8 cellular contexts compared by ENCODE assay signal in the genomic region with DNA sequence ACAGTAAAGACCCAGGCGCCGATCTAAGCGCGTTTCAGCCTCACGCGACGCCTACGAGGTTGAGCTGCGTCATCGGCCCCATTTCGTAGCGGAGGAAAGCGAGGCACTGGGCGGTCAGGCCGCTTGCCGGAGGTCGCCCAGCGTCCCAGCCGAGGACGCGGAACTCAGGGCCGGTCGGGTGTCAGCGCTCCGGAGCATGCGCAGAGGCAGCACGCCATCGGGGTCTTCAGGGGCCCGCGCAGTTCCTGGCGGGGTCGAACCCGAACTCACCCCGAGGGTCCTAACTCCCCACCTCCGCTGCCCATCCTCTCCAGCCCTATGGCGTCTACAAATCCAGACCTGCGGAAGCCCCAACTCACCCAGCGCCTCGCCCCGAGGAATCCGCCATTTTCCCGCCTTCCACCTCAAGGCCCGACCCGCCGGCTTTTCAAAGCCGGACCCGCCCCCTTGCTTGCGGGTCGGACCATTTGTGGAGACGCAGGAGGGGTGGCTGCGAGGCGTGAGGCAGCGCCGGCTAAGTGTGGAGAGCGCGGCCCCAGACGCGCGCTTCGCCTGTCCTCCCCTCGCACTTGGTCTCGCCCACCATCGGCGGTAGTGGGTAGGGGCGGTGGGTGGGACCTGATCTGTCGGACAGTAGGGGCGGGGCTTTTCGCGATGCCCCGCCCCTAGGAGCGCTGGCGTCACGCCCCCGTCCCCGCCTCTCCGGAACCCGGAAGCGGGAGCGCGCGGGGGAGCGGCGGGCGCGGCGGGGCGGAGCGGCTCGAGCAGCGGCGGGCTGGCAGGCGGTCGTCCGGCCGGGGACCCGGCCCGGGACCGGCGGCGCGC. TPM values are rescaled to one million over a fixed set of nuclear protein-coding genes. Genes with fewer than 3 reads are reported as not detected.
A peak's percentile ranks its signal among the peaks of the same experiment; 100 is the strongest.
DNase-seq lines count a peak whose midpoint lies in the region; ATAC-seq and TF ChIP-seq lines count a peak whose summit lies in the region.

A gene with protein sequence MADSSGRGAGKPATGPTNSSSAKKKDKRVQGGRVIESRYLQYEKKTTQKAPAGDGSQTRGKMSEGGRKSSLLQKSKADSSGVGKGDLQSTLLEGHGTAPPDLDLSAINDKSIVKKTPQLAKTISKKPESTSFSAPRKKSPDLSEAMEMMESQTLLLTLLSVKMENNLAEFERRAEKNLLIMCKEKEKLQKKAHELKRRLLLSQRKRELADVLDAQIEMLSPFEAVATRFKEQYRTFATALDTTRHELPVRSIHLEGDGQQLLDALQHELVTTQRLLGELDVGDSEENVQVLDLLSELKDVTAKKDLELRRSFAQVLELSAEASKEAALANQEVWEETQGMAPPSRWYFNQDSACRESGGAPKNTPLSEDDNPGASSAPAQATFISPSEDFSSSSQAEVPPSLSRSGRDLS (minus strand): TSS at position 418 of the 825 bp plus-strand sequence. CDS start 30 bp downstream, at position 388.
A gene with protein sequence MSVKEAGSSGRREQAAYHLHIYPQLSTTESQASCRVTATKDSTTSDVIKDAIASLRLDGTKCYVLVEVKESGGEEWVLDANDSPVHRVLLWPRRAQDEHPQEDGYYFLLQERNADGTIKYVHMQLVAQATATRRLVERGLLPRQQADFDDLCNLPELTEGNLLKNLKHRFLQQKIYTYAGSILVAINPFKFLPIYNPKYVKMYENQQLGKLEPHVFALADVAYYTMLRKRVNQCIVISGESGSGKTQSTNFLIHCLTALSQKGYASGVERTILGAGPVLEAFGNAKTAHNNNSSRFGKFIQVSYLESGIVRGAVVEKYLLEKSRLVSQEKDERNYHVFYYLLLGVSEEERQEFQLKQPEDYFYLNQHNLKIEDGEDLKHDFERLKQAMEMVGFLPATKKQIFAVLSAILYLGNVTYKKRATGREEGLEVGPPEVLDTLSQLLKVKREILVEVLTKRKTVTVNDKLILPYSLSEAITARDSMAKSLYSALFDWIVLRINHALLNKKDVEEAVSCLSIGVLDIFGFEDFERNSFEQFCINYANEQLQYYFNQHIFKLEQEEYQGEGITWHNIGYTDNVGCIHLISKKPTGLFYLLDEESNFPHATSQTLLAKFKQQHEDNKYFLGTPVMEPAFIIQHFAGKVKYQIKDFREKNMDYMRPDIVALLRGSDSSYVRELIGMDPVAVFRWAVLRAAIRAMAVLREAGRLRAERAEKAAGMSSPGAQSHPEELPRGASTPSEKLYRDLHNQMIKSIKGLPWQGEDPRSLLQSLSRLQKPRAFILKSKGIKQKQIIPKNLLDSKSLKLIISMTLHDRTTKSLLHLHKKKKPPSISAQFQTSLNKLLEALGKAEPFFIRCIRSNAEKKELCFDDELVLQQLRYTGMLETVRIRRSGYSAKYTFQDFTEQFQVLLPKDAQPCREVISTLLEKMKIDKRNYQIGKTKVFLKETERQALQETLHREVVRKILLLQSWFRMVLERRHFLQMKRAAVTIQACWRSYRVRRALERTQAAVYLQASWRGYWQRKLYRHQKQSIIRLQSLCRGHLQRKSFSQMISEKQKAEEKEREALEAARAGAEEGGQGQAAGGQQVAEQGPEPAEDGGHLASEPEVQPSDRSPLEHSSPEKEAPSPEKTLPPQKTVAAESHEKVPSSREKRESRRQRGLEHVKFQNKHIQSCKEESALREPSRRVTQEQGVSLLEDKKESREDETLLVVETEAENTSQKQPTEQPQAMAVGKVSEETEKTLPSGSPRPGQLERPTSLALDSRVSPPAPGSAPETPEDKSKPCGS (N-terminal part only) (plus strand): TSS at position 743 of the 825 bp plus-strand sequence. CDS start 25,941 bp downstream, outside the sequence.

- H3K4me3 ChIP-seq in BE2C (ENCODE audit: low read depth, low read length) (peak within 1 kb of the TSS; percentile 83), choroid plexus epithelial cell (ENCODE audit: low read depth, low read length) (peak within 1 kb of the TSS; percentile 94), kidney epithelial cell (ENCODE audit: low read depth, low read length) (peak within 1 kb of the TSS; percentile 97)

- DNase-seq in BE2C (peak; percentile 100), GM19240 (ENCODE audit: insufficient read length, low spot score) (peak; percentile 85), NCI-H524 treated with DMSO at 0.1 percent for 48 hours (lab: John Stamatoyannopoulos, UW) (peak; percentile 95), choroid plexus epithelial cell (ENCODE audit: low read depth) (peak; percentile 100), kidney epithelial cell (ENCODE audit: low read depth) (peak; percentile 92)
- peak; percentile 100 for DNase-seq in activated CD4-positive, alpha-beta T cell treated with anti-CD3 and anti-CD28 coated beads for 36 hours
- DNase-seq in stimulated activated CD4-positive, alpha-beta T cell treated with anti-CD3 and anti-CD28 coated beads, Interleukin-15, amount 100 ng/mL, for 24 hours: peak; percentile 99

- peaks cover 32% of the 10 kb centered on the region for H3K36me3 Mint-ChIP-seq in activated CD4-positive, alpha-beta T cell treated with anti-CD3 and anti-CD28 coated beads for 36 hours (ENCODE audit: low read depth)

- CTCF ChIA-PET in activated CD4-positive, alpha-beta T cell treated with anti-CD3 and anti-CD28 coated beads for 36 hours (lab: Charles Lee): no interaction called here

- no peaks in the 10 kb centered on the region for H3K27me3 Mint-ChIP-seq in activated CD4-positive, alpha-beta T cell treated with anti-CD3 and anti-CD28 coated beads for 36 hours

- peaks cover 56% of the 10 kb centered on the region for H3K4me1 Mint-ChIP-seq in activated CD4-positive, alpha-beta T cell treated with anti-CD3 and anti-CD28 coated beads for 36 hours

- H3K4me1 ChIP-seq in BE2C: no peaks in the 10 kb centered on the region; the same call in 1 of the 2 replicates

- no peaks in the 10 kb centered on the region for H3K27me3 ChIP-seq in BE2C
- H3K27me3 ChIP-seq in kidney epithelial cell (ENCODE audit: control insufficient read depth, insufficient read depth, low read length): no peaks in the 10 kb centered on the region

- POLR2A ChIA-PET in activated CD4-positive, alpha-beta T cell treated with anti-CD3 and anti-CD28 coated beads for 36 hours (lab: Charles Lee): interaction anchor here (1.0 to 1.3 kb wide), 2 partner anchors 51 to 192 kb away, joined by 3 to 5 read pairs; a partner anchor contains a TSS

- H3K9me3 Mint-ChIP-seq in activated CD4-positive, alpha-beta T cell treated with anti-CD3 and anti-CD28 coated beads for 36 hours (ENCODE audit: low read depth): no peaks in the 10 kb centered on the region

- peak; percentile 54 for ATAC-seq in HG03457 (IDR thresholded peaks at IDR 0.05; ENCODE audit: unreplicated experiment)
- peak; percentile 82 for ATAC-seq in activated CD4-positive, alpha-beta T cell treated with anti-CD3 and anti-CD28 coated beads for 36 hours

- intact Hi-C loops in activated CD4-positive, alpha-beta T cell treated with anti-CD3 and anti-CD28 coated beads for 36 hours (cut with DNase I, micrococcal nuclease): loop anchor here (1.0 to 10.0 kb wide), 26 partner anchors 50 to 1000 kb away; a partner anchor contains a TSS

- H3K27ac Mint-ChIP-seq in activated CD4-positive, alpha-beta T cell treated with anti-CD3 and anti-CD28 coated beads for 36 hours: peak within 1 kb of the TSS; percentile 98

- H3K36me3 ChIP-seq in BE2C (peaks cover 13% of the 10 kb centered on the region; the same call in 1 of the 2 replicates), kidney epithelial cell (ENCODE audit: control insufficient read depth, insufficient read depth, low read length) (no peaks in the 10 kb centered on the region)

- no peak for TF ChIP-seq CTCF in BE2C (IDR thresholded peaks at IDR 0.05; ENCODE audit: low read depth, low read length)
- TF ChIP-seq CTCF in choroid plexus epithelial cell (conservative IDR thresholded peaks at IDR 0.05; ENCODE audit: low read depth, low read length): no peak
- no peak for TF ChIP-seq CTCF in kidney epithelial cell (IDR thresholded peaks at IDR 0.05; ENCODE audit: insufficient read depth, low read length, poor library complexity, severe bottlenecking)

- H3K4me3 Mint-ChIP-seq in activated CD4-positive, alpha-beta T cell treated with anti-CD3 and anti-CD28 coated beads for 36 hours: peak within 1 kb of the TSS; percentile 99

- no peaks in the 10 kb centered on the region for H3K9me3 ChIP-seq in BE2C

RNA-seq across cellular contexts. Expression of the first gene that starts in this region (rescaled TPM):
- polyA plus RNA-seq in BE2C (2012; ENCODE audit: insufficient read depth, insufficient read length, low read depth): 8.5 TPM
- total RNA-seq in activated CD4-positive, alpha-beta T cell treated with anti-CD3 and anti-CD28 coated beads for 36 hours: 10 to 100 TPM; 32.6 to 41.7 TPM
- 8.1 and 9.9 TPM in 2 replicates for total RNA-seq in kidney epithelial cell

RNA-seq across cellular contexts. Expression of the second gene that starts in this region (rescaled TPM):
- polyA plus RNA-seq in BE2C (2012; ENCODE audit: insufficient read depth, insufficient read length, low read depth): 29.7 TPM
- 10 to 100 TPM; 90.3 to 98.5 TPM for total RNA-seq in activated CD4-positive, alpha-beta T cell treated with anti-CD3 and anti-CD28 coated beads for 36 hours
- total RNA-seq in kidney epithelial cell: 69.4 and 77.8 TPM in 2 replicates

Comparison
In these comparisons a context has a peak if more than half of its experiments do, and no peak if none do; other contexts are left out.
1. Peak in every context shown above with its lines: DNase-seq, ATAC-seq and H3K4me3 ChIP-seq.